1 cellular context compared by ENCODE assay signal in the genomic region with DNA sequence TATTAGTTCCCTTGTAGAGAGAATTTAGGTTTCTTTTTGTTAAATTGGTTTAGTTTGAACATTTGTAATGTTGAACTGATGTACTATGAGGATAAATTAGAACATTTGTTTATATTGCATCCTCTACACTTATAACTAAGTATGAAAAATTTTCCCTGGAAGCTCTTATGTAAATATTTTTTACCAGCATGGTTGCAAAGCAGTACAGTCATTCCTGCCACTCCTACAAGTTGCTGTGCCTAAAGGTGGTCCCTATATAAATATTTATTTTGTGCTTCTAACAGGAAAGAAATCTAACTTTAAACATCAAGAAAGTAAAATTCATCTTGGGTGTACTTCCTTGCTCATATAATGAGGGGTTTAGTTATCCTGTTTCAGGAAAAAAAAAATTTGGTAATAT.
TF ChIP-seq lines count a peak whose summit lies in the region.

No MANE protein-coding gene starts in this region.

TF ChIP-seq in IMR-90, 13 proteins besides CTCF, POLR2A, EP300 and RAD21 (continued from another document):
- TF ChIP-seq, protein P1, sequence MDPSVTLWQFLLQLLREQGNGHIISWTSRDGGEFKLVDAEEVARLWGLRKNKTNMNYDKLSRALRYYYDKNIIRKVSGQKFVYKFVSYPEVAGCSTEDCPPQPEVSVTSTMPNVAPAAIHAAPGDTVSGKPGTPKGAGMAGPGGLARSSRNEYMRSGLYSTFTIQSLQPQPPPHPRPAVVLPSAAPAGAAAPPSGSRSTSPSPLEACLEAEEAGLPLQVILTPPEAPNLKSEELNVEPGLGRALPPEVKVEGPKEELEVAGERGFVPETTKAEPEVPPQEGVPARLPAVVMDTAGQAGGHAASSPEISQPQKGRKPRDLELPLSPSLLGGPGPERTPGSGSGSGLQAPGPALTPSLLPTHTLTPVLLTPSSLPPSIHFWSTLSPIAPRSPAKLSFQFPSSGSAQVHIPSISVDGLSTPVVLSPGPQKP (IDR thresholded peaks at IDR 0.05; ENCODE audit: borderline replicate concordance, low read depth, low read length): no peak
- no peak for TF ChIP-seq CHD1 (IDR thresholded peaks at IDR 0.05; ENCODE audit: low read depth, low read length)
- no peak for TF ChIP-seq FOS (IDR thresholded peaks at IDR 0.05; ENCODE audit: low read depth, low read length)
- no peak for TF ChIP-seq BHLHE40 (IDR thresholded peaks at IDR 0.05; ENCODE audit: low read depth, low read length)
- TF ChIP-seq NFE2L2 (IDR thresholded peaks at IDR 0.05; ENCODE audit: low read depth, low read length): no peak
- no peak for TF ChIP-seq MAZ (IDR thresholded peaks at IDR 0.05; ENCODE audit: borderline replicate concordance, low read depth, low read length)
- no peak for TF ChIP-seq SMC3 (IDR thresholded peaks at IDR 0.05; ENCODE audit: low read depth, low read length)
